ENCODE assay signal across 26 cellular contexts in genomic region chr19:46328079-46328478, GRCh38. TPM values are rescaled to one million over a fixed set of nuclear protein-coding genes. Genes with fewer than 3 reads are reported as not detected.
"Had no signal": no experiment of that assay in that cellular context is flagged by ENCODE, and none has a peak within 500 bp of the region (broad histone marks: within the 10 kb centered on the region; RNA-seq: fewer than 3 reads in every experiment).

No MANE protein-coding gene starts in this region.

- H3K27me3 Mint-ChIP-seq: brain, T-helper 17 cell, type B pancreatic cell had no signal

- H3K4me2 ChIP-seq: neural progenitor cell had no signal

- H3K4me3 Mint-ChIP-seq: activated naive CD4-positive, alpha-beta T cell treated with anti-CD3 and anti-CD28 coated beads for 36 hours; activated T-cell treated with anti-CD3 and anti-CD28 coated beads, Interleukin-2, amount 50 U/mL, for 72 hours; brain; mesothelial cell of epicardium; naive thymus-derived CD8-positive, alpha-beta T cell; neural progenitor cell; stimulated activated naive B cell treated with anti-CD40 and anti-IgM and Interleukin-4, amounts not matched to agents 10 μg/mL and 1 μg/mL and 100 μg/mL, for 72 hours; T-helper 17 cell; type B pancreatic cell had no signal

- H3K4me3 ChIP-seq: esophagus muscularis mucosa, gastrocnemius medialis, left ventricle myocardium inferior, neural progenitor cell, sigmoid colon, testis, vagina had no signal

- H3K4me1 ChIP-seq: gastrocnemius medialis, left ventricle myocardium inferior, neural progenitor cell, sigmoid colon, testis, vagina had no signal

- H3K27me3 ChIP-seq: esophagus muscularis mucosa, gastrocnemius medialis, neural progenitor cell, sigmoid colon, testis, vagina had no signal

- H3K4me1 Mint-ChIP-seq: brain; mesothelial cell of epicardium; naive thymus-derived CD8-positive, alpha-beta T cell; neural progenitor cell; stimulated activated naive B cell treated with anti-CD40 and anti-IgM and Interleukin-4, amounts not matched to agents 10 μg/mL and 1 μg/mL and 100 μg/mL, for 72 hours; T-helper 17 cell had no signal

- H2AFZ ChIP-seq: neural progenitor cell had no signal

- H3K27ac ChIP-seq: esophagus muscularis mucosa, gastrocnemius medialis, left ventricle myocardium inferior, neural progenitor cell, sigmoid colon, testis, vagina had no signal

- ATAC-seq: activated T-cell treated with anti-CD3 and anti-CD28 coated beads, Interleukin-2, amount 50 U/mL, for 72 hours; gastrocnemius medialis; naive thymus-derived CD8-positive, alpha-beta T cell; stimulated activated naive B cell treated with anti-CD40 and anti-IgM and Interleukin-4, amounts not matched to agents 10 μg/mL and 1 μg/mL and 100 μg/mL, for 72 hours; T-helper 17 cell had no signal

- H3K27ac Mint-ChIP-seq: activated naive CD4-positive, alpha-beta T cell treated with anti-CD3 and anti-CD28 coated beads for 36 hours; activated T-cell treated with anti-CD3 and anti-CD28 coated beads, Interleukin-2, amount 50 U/mL, for 72 hours; brain; mesothelial cell of epicardium; naive thymus-derived CD8-positive, alpha-beta T cell; neural progenitor cell; stimulated activated naive B cell treated with anti-CD40 and anti-IgM and Interleukin-4, amounts not matched to agents 10 μg/mL and 1 μg/mL and 100 μg/mL, for 72 hours; T-helper 17 cell; type B pancreatic cell had no signal

- DNase-seq: activated CD4-positive, alpha-beta T cell treated with anti-CD3 and anti-CD28 coated beads for 4 hours; activated CD4-positive, alpha-beta T cell treated with anti-CD3 and anti-CD28 coated beads, Interleukin-2, amount 50 U/mL, for 48 hours; activated CD4-positive, CD25-positive, alpha-beta regulatory T cell; activated effector memory CD4-positive, alpha-beta T cell treated with Interleukin-2 at 50 U/mL for 16 hours; activated naive CD4-positive, alpha-beta T cell treated with anti-CD3 and anti-CD28 coated beads for 36 hours; activated T-cell treated with anti-CD3 and anti-CD28 coated beads, Interleukin-2, amount 50 U/mL, for 72 hours; caudate nucleus; effector memory CD4-positive, alpha-beta T cell; gastrocnemius medialis; head of caudate nucleus; kidney; left ventricle myocardium inferior; naive thymus-derived CD8-positive, alpha-beta T cell; retina; sigmoid colon; stimulated activated CD4-positive, alpha-beta T cell treated with anti-CD3 and anti-CD28 coated beads, Interleukin-2, amount 100 ng/mL, for 48 hours; stimulated activated CD8-positive, alpha-beta memory T cell treated with anti-CD3 and anti-CD28 coated beads, Interleukin-4, amount 100 ng/mL, for 48 hours; stimulated activated naive B cell treated with anti-CD40 and anti-IgM and Interleukin-4, amounts not matched to agents 10 μg/mL and 1 μg/mL and 100 μg/mL, for 72 hours; T-helper 17 cell; testis had no signal

- H3K9me3 ChIP-seq: testis, vagina had no signal

RNA-seq across cellular contexts. Expression of gene HIF3A, which starts 31.2 kb away (rescaled TPM):
- total RNA-seq: activated naive CD4-positive, alpha-beta T cell treated with anti-CD3 and anti-CD28 coated beads for 36 hours; activated T-cell treated with anti-CD3 and anti-CD28 coated beads, Interleukin-2, amount 50 U/mL, for 72 hours; naive thymus-derived CD8-positive, alpha-beta T cell; T-helper 17 cell had no signal
- polyA plus RNA-seq: naive thymus-derived CD8-positive, alpha-beta T cell had no signal
